Comparison of ENCODE assay signal across 30 cellular contexts in genomic region chr11:111001091-111001430, GRCh38.
DNase-seq lines count a peak whose midpoint lies in the region; ATAC-seq and TF ChIP-seq lines count a peak whose summit lies in the region.
"Had no signal": no experiment of that assay in that cellular context is flagged by ENCODE, and none has a peak within 500 bp of the region (broad histone marks: within the 10 kb centered on the region; RNA-seq: fewer than 3 reads in every experiment).

No MANE protein-coding gene starts in this region.

- H3K4me1 ChIP-seq in esophagus muscularis mucosa (peaks cover 0 to 20% (median 8%) of the 10 kb centered on the region in 4 donors), right cardiac atrium (ENCODE audit: control insufficient read depth, insufficient read depth, low read length) (no peaks in the 10 kb centered on the region)
- H3K4me1 ChIP-seq: foreskin keratinocyte, left lung, pancreas had no signal

- H3K9me3 ChIP-seq in esophagus muscularis mucosa = no peaks in the 10 kb centered on the region
- no peaks in the 10 kb centered on the region for H3K9me3 ChIP-seq in right cardiac atrium (ENCODE audit: control insufficient read depth, low read length)
- H3K9me3 ChIP-seq: left lung, pancreas, thoracic aorta had no signal

- intact Hi-C loops in esophagus muscularis mucosa (cut with DNase I) = no loop called here
- intact Hi-C loops in right cardiac atrium (cut with DNase I) = loop anchor here in 1 of 4 donors (10.0 kb wide), 1 partner anchor 56 kb away; no protein-coding TSS in a partner anchor

- TF ChIP-seq CTCF in AG10803 (conservative IDR thresholded peaks at IDR 0.05; ENCODE audit: low read length) (no peak), HFF-Myc (IDR thresholded peaks at IDR 0.05; ENCODE audit: low read depth, low read length, missing control alignments) (no peak), esophagus muscularis mucosa (IDR thresholded peaks at IDR 0.05) (no peak)

- TF ChIP-seq EP300 in esophagus muscularis mucosa (IDR thresholded peaks at IDR 0.05) = no peak

- no peak for TF ChIP-seq POLR2A in esophagus muscularis mucosa (IDR thresholded peaks at IDR 0.05; ENCODE audit: low read depth)

- H3K27ac ChIP-seq in esophagus muscularis mucosa (replicated peaks in 1 of 4) = no peak overlapping the region
- no peak overlapping the region for H3K27ac ChIP-seq in right cardiac atrium (ENCODE audit: low read length)
- H3K27ac ChIP-seq: foreskin keratinocyte, hepatocyte, left lung, pancreas, WERI-Rb-1 had no signal

- H3K27me3 ChIP-seq in esophagus muscularis mucosa (no peaks in the 10 kb centered on the region), right cardiac atrium (ENCODE audit: control insufficient read depth, insufficient read depth) (no peaks in the 10 kb centered on the region)
- H3K27me3 ChIP-seq: hepatocyte, left lung, pancreas had no signal

- H3K36me3 ChIP-seq in esophagus muscularis mucosa = no peaks in the 10 kb centered on the region
- H3K36me3 ChIP-seq: left lung, pancreas, thoracic aorta, WERI-Rb-1 had no signal

- ATAC-seq in right cardiac atrium (peak; percentile 55 to 74), GM21360 (IDR thresholded peaks at IDR 0.05; ENCODE audit: unreplicated experiment) (no peak)
- ATAC-seq: activated T-cell treated with anti-CD3 and anti-CD28 coated beads, Interleukin-2, amount 50 U/mL, for 72 hours; foreskin keratinocyte; left lung; Panc1; pancreas had no signal

- H3K4me3 ChIP-seq in AG10803 (ENCODE audit: low read length) = no peak overlapping the region
- no peak overlapping the region for H3K4me3 ChIP-seq in HFF-Myc (replicated peaks; ENCODE audit: low read depth, low read length)
- H3K4me3 ChIP-seq in esophagus muscularis mucosa = no peak overlapping the region
- H3K4me3 ChIP-seq in right cardiac atrium (ENCODE audit: low read length) = no peak overlapping the region
- H3K4me3 ChIP-seq: hepatocyte, left lung, pancreas, thoracic aorta had no signal

- peak; percentile 76 for DNase-seq in AG10803 (ENCODE audit: low read depth)
- peak; percentile 74 for DNase-seq in HFF-Myc (ENCODE audit: extremely low read depth, low read depth)
- peak; percentile 74 for DNase-seq in esophagus muscularis mucosa (ENCODE audit: extremely low spot score)
- peak in 1 of 3 donors; percentile 51 for DNase-seq in right cardiac atrium
- no peak for DNase-seq in NCI-H1417 (lab: John Stamatoyannopoulos, UW)
- DNase-seq in activated effector memory CD4-positive, alpha-beta T cell treated with anti-CD3 and anti-CD28 coated beads, Interleukin-2, amount 50 U/mL, for 16 hours = no peak
- DNase-seq in NCI-H82 treated with DMSO at 0.1 percent for 48 hours (lab: John Stamatoyannopoulos, UW; ENCODE audit: unreplicated experiment) = no peak
- DNase-seq: ACHN; activated CD4-positive, alpha-beta T cell treated with anti-CD3 and anti-CD28 coated beads, Interleukin-2, amount 10 ng/mL, durations not matched to agents 24 days and 14 days; activated naive CD4-positive, alpha-beta T cell treated with anti-CD3 and anti-CD28 coated beads, Interleukin-2, amount 10 ng/mL, durations not matched to agents 7 days and 5 days; activated T-cell treated with anti-CD3 and anti-CD28 coated beads, Interleukin-2, amount 50 U/mL, for 72 hours; amygdala; Calu3; cortex of kidney; endodermal cell; foreskin keratinocyte; immature natural killer cell; left lung; NCI-H1105; NCI-H2081 treated with DMSO at 0.1 percent for 48 hours; NK-92 treated with Interleukin-12 subunit alpha and Interleukin-12 subunit beta, amount 100 ng/mL, for 24 hours; pancreas; stimulated activated CD4-positive, alpha-beta T cell treated with anti-CD3 and anti-CD28 coated beads, Interleukin-12 subunit alpha, Interleukin-12 subunit beta, amount 100 ng/mL, for 4 hours; stimulated activated CD4-positive, alpha-beta T cell treated with anti-CD3 and anti-CD28 coated beads, Interleukin-4, amount 100 ng/mL, for 24 hours; stimulated activated naive CD4-positive, alpha-beta T cell; WERI-Rb-1 had no signal

- WGBS in esophagus muscularis mucosa = 90% methylated on average over 2 of the region's 2 CpGs
- 41% methylated on average over 2 of the region's 2 CpGs for WGBS in right cardiac atrium

Comparison
In these comparisons a context has a peak if more than half of its experiments do, and no peak if none do; other contexts are left out.
1. DNase-seq: peak in AG10803 (single experiment), HFF-Myc (single experiment) and esophagus muscularis mucosa (single experiment); none in NCI-H1417 (0 of 3), activated effector memory CD4-positive, alpha-beta T cell treated with anti-CD3 and anti-CD28 coated beads, Interleukin-2, amount 50 U/mL, for 16 hours (single experiment) and NCI-H82 treated with DMSO at 0.1 percent for 48 hours (single experiment).